Comparison of ENCODE assay signal across 16 cellular contexts in genomic region chr4:3526456-3526855, GRCh38. TPM values are rescaled to one million over a fixed set of nuclear protein-coding genes. Genes with fewer than 3 reads are reported as not detected.
A peak's percentile ranks its signal among the peaks of the same experiment; 100 is the strongest.
DNase-seq lines count a peak whose midpoint lies in the region; ATAC-seq and TF ChIP-seq lines count a peak whose summit lies in the region.
"Had no signal": no experiment of that assay in that cellular context is flagged by ENCODE, and none has a peak within 500 bp of the region (broad histone marks: within the 10 kb centered on the region; RNA-seq: fewer than 3 reads in every experiment).

No MANE protein-coding gene starts in this region.

- H3K9me3 ChIP-seq in aorta (ENCODE audit: control insufficient read depth, low read length), result no peaks in the 10 kb centered on the region
- H3K9me3 ChIP-seq: Caco-2, HAP-1 had no signal

- 93 to 94% methylated on average over 19 of the region's 19 CpGs for WGBS in aorta, 2 donors

- H3K27me3 ChIP-seq in aorta (ENCODE audit: control insufficient read depth in 1 of 2, insufficient read depth in 2 of 2, low read length in 1 of 2), result no peaks in the 10 kb centered on the region

- peak; percentile 28 for DNase-seq in natural killer cell treated with Interleukin-12 subunit alpha and Interleukin-12 subunit beta and Interleukin-15 and Interleukin-18, amount 100 ng/mL, for 72 hours (ENCODE audit: low spot score)
- no peak for DNase-seq in natural killer cell
- DNase-seq in neural crest cell (ENCODE audit: low read depth, low spot score), result no peak
- DNase-seq in aorta, result peak; percentile 35 to 75
- no peak for DNase-seq in T-helper 2 cell
- DNase-seq: Caco-2, IMR-90, NCI-H2029, NCI-H2171, NCI-H446, NCI-H69, SHP77 had no signal

- H3K4me1 Mint-ChIP-seq in natural killer cell treated with Interleukin-12 subunit alpha and Interleukin-12 subunit beta and Interleukin-15 and Interleukin-18, amount 100 ng/mL, for 72 hours (ENCODE audit: low read depth in 2 of 2), result peaks cover 16 to 32% of the 10 kb centered on the region in 2 donors
- H3K4me1 Mint-ChIP-seq in natural killer cell (peaks cover 18 to 44% of the 10 kb centered on the region in 2 donors), brain (peaks cover 41% of the 10 kb centered on the region), neural crest cell (peaks cover 30% of the 10 kb centered on the region)

- no peaks in the 10 kb centered on the region for H3K27me3 Mint-ChIP-seq in natural killer cell treated with Interleukin-12 subunit alpha and Interleukin-12 subunit beta and Interleukin-15 and Interleukin-18, amount 100 ng/mL, for 72 hours
- no peaks in the 10 kb centered on the region for H3K27me3 Mint-ChIP-seq in natural killer cell (ENCODE audit: low read depth in 2 of 2)
- peaks cover 3% of the 10 kb centered on the region for H3K27me3 Mint-ChIP-seq in brain
- no peaks in the 10 kb centered on the region for H3K27me3 Mint-ChIP-seq in neural crest cell (ENCODE audit: low read depth)

- H3K36me3 ChIP-seq in aorta (ENCODE audit: control insufficient read depth in 1 of 2, insufficient read depth in 2 of 2, low read length in 1 of 2), result peaks cover 0 to 11% of the 10 kb centered on the region in 2 donors

- H3K27ac Mint-ChIP-seq in natural killer cell treated with Interleukin-12 subunit alpha and Interleukin-12 subunit beta and Interleukin-15 and Interleukin-18, amount 100 ng/mL, for 72 hours, result no peak overlapping the region
- H3K27ac Mint-ChIP-seq in natural killer cell, result peak overlapping the region in 1 of 2 donors; percentile 18
- peak overlapping the region in 3 of 5 experiments; percentile 62 to 76 (median 72) for H3K27ac Mint-ChIP-seq in brain
- H3K27ac Mint-ChIP-seq in neural crest cell (ENCODE audit: unreplicated experiment), result no peak overlapping the region

- no peak overlapping the region for H3K4me3 ChIP-seq in aorta (ENCODE audit: low read length in 2 of 2)
- H3K4me3 ChIP-seq: HAP-1 had no signal

- intact Hi-C loops in natural killer cell (cut with micrococcal nuclease) (loop anchor here (1.0 kb wide), 1 partner anchor 9 kb away; no protein-coding TSS in a partner anchor), aorta (cut with DNase I) (no loop called here)

- no peak overlapping the region for H3K27ac ChIP-seq in aorta (ENCODE audit: low read depth in 1 of 2, low read length in 2 of 2)

- no peaks in the 10 kb centered on the region for H3K36me3 Mint-ChIP-seq in natural killer cell treated with Interleukin-12 subunit alpha and Interleukin-12 subunit beta and Interleukin-15 and Interleukin-18, amount 100 ng/mL, for 72 hours
- H3K36me3 Mint-ChIP-seq in natural killer cell (no peaks in the 10 kb centered on the region), brain (peaks cover 29% of the 10 kb centered on the region), neural crest cell (ENCODE audit: low read depth) (no peaks in the 10 kb centered on the region)

- ATAC-seq in natural killer cell treated with Interleukin-12 subunit alpha and Interleukin-12 subunit beta and Interleukin-15 and Interleukin-18, amount 100 ng/mL, for 72 hours, result no peak
- no peak for ATAC-seq in natural killer cell
- ATAC-seq in aorta (ENCODE audit: low FRiP score), result no peak
- no peak for ATAC-seq in GM19452 (IDR thresholded peaks at IDR 0.05; ENCODE audit: unreplicated experiment)
- no peak for ATAC-seq in GM18867 (IDR thresholded peaks at IDR 0.05; ENCODE audit: unreplicated experiment)

- TF ChIP-seq CTCF in natural killer cell (IDR thresholded peaks at IDR 0.05) (no peak), brain (conservative IDR thresholded peaks at IDR 0.05) (no peak), neural crest cell (conservative IDR thresholded peaks at IDR 0.05) (no peak)

- H3K9me3 Mint-ChIP-seq in natural killer cell treated with Interleukin-12 subunit alpha and Interleukin-12 subunit beta and Interleukin-15 and Interleukin-18, amount 100 ng/mL, for 72 hours, result no peaks in the 10 kb centered on the region
- H3K9me3 Mint-ChIP-seq in natural killer cell (no peaks in the 10 kb centered on the region), brain (no peaks in the 10 kb centered on the region), neural crest cell (no peaks in the 10 kb centered on the region)

- no peak overlapping the region for H3K4me3 Mint-ChIP-seq in natural killer cell treated with Interleukin-12 subunit alpha and Interleukin-12 subunit beta and Interleukin-15 and Interleukin-18, amount 100 ng/mL, for 72 hours
- no peak overlapping the region for H3K4me3 Mint-ChIP-seq in natural killer cell
- peak overlapping the region in 1 of 5 experiments; percentile 16 for H3K4me3 Mint-ChIP-seq in brain
- peak overlapping the region; percentile 62 for H3K4me3 Mint-ChIP-seq in neural crest cell

- no peaks in the 10 kb centered on the region for H3K4me1 ChIP-seq in aorta (ENCODE audit: control insufficient read depth in 1 of 2, insufficient read depth in 2 of 2, low read length in 2 of 2)

RNA-seq across cellular contexts. Expression of gene LRPAP1, which starts 5.8 kb away (rescaled TPM):
- 100 to 1,000 TPM; 101 to 118 TPM for total RNA-seq in natural killer cell treated with Interleukin-12 subunit alpha and Interleukin-12 subunit beta and Interleukin-15 and Interleukin-18, amount 100 ng/mL, for 72 hours
- total RNA-seq in natural killer cell, result 10 to 100 TPM; 85.4 to 93.4 (median 87.3) TPM
- 165 TPM for polyA plus RNA-seq in brain (ENCODE audit: insufficient read depth, low read depth, low replicate concordance)
- total RNA-seq in neural crest cell, result 106 and 116 TPM in 2 replicates
- total RNA-seq in aorta, result 100 to 1,000 TPM; 128 to 136 TPM
- polyA plus RNA-seq in aorta, result 100 to 1,000 TPM in 1 of 2 donors, 10 to 100 TPM in 1; 95.4 to 196 TPM

Comparison
In these comparisons a context has a peak if more than half of its experiments do, and no peak if none do; other contexts are left out.
1. DNase-seq: peak in natural killer cell treated with Interleukin-12 subunit alpha and Interleukin-12 subunit beta and Interleukin-15 and Interleukin-18, amount 100 ng/mL, for 72 hours (single experiment) and aorta (2 of 2); none in natural killer cell (single experiment), neural crest cell (single experiment) and T-helper 2 cell (0 of 5).
2. H3K27ac Mint-ChIP-seq: peak in brain (3 of 5); none in natural killer cell treated with Interleukin-12 subunit alpha and Interleukin-12 subunit beta and Interleukin-15 and Interleukin-18, amount 100 ng/mL, for 72 hours (0 of 2) and neural crest cell (single experiment).